ENCODE assay signal across 8 cellular contexts in genomic region chr19:49680473-49681351, GRCh38. TPM values are rescaled to one million over a fixed set of nuclear protein-coding genes. Genes with fewer than 3 reads are reported as not detected.
A peak's percentile ranks its signal among the peaks of the same experiment; 100 is the strongest.
DNase-seq lines count a peak whose midpoint lies in the region; ATAC-seq and TF ChIP-seq lines count a peak whose summit lies in the region.

No MANE protein-coding gene starts in this region.

- H2AFZ ChIP-seq in IMR-90 (replicated peaks; ENCODE audit: low read length, poor library complexity) (peak overlapping the region; percentile 84), OCI-LY1 (ENCODE audit: low read length) (no peak overlapping the region)

- no peak overlapping the region for H2BK15ac ChIP-seq in IMR-90 (ENCODE audit: low read depth, low read length)

- peak overlapping the region; percentile 31; the same call in 1 of the 2 replicates for H3K23ac ChIP-seq in IMR-90 (ENCODE audit: low read depth, low read length)

- ATAC-seq in IMR-90 (ENCODE audit: low read depth) (peak; percentile 19), GM18511 (IDR thresholded peaks at IDR 0.05; ENCODE audit: unreplicated experiment) (no peak)

- H3K27ac ChIP-seq in IMR-90 (ENCODE audit: insufficient read depth, low read length): peak overlapping the region; percentile 46
- H3K27ac ChIP-seq in OCI-LY1 (ENCODE audit: low read depth, low read length, poor library complexity, severe bottlenecking): peak overlapping the region; percentile 47
- no peak overlapping the region for H3K27ac ChIP-seq in muscle layer of duodenum (ENCODE audit: low read length)

- H2BK120ac ChIP-seq in IMR-90 (ENCODE audit: low read depth, low read length): no peak overlapping the region

- peaks cover 3% of the 10 kb centered on the region; the same call in 1 of the 2 replicates for H3K9me1 ChIP-seq in IMR-90 (ENCODE audit: insufficient read depth, low read length)

- H3K9me3 ChIP-seq in IMR-90 (ENCODE audit: control insufficient read depth, insufficient read depth, low read length) (no peaks in the 10 kb centered on the region), OCI-LY1 (ENCODE audit: low read length) (no peaks in the 10 kb centered on the region), muscle layer of duodenum (ENCODE audit: control insufficient read depth in 1 of 2, low read length in 2 of 2) (no peaks in the 10 kb centered on the region)

- H3K36me3 ChIP-seq in IMR-90 (ENCODE audit: control insufficient read depth, insufficient read depth, low read length): peaks cover 29% of the 10 kb centered on the region
- H3K36me3 ChIP-seq in OCI-LY1 (ENCODE audit: insufficient read depth, low read length): peaks cover 54% of the 10 kb centered on the region
- peaks cover 20 to 32% of the 10 kb centered on the region in 2 donors for H3K36me3 ChIP-seq in muscle layer of duodenum (ENCODE audit: control insufficient read depth in 1 of 2, insufficient read depth in 2 of 2, low read length in 2 of 2)

- peak overlapping the region; percentile 86 for H2AK5ac ChIP-seq in IMR-90 (ENCODE audit: low read depth, low read length)

- peak; percentile 81 for TF ChIP-seq RAD21 in IMR-90 (IDR thresholded peaks at IDR 0.05; ENCODE audit: low read length)

- H3K18ac ChIP-seq in IMR-90 (ENCODE audit: low read depth, low read length): no peak overlapping the region

- POLR2A ChIA-PET in IMR-90 (lab: Charles Lee; ENCODE audit: unreplicated experiment): no interaction called here

- H4K20me1 ChIP-seq in IMR-90 (ENCODE audit: insufficient read depth, low read length) (peaks cover 54% of the 10 kb centered on the region), OCI-LY1 (ENCODE audit: insufficient read depth, low read length) (no peaks in the 10 kb centered on the region)

- no peaks in the 10 kb centered on the region for H3K27me3 ChIP-seq in IMR-90 (ENCODE audit: control insufficient read depth, insufficient read depth, low read length)
- no peaks in the 10 kb centered on the region for H3K27me3 ChIP-seq in OCI-LY1 (ENCODE audit: insufficient read depth, low read length)
- H3K27me3 ChIP-seq in muscle layer of duodenum (ENCODE audit: low read depth, low read length): no peaks in the 10 kb centered on the region

- no peak overlapping the region for H2BK20ac ChIP-seq in IMR-90 (ENCODE audit: low read depth, low read length)

- H3K79me2 ChIP-seq in OCI-LY1 (ENCODE audit: insufficient read depth, low read length): peaks cover 31% of the 10 kb centered on the region

- peak overlapping the region; percentile 68 for H2AK9ac ChIP-seq in IMR-90 (replicated peaks; ENCODE audit: low read depth, low read length, poor library complexity)

- H4K91ac ChIP-seq in IMR-90 (ENCODE audit: insufficient read depth, low read depth, low read length): peak overlapping the region; percentile 31; the same call in 1 of the 2 replicates

- H3K9ac ChIP-seq in IMR-90 (ENCODE audit: low read depth, low read length): peak overlapping the region; percentile 57
- H3K9ac ChIP-seq in OCI-LY1 (ENCODE audit: low read length): peak overlapping the region; percentile 21; the same call in 1 of the 2 replicates

- H3K14ac ChIP-seq in IMR-90 (replicated peaks; ENCODE audit: low read depth, low read length): peak overlapping the region; percentile 56; the same call in 1 of the 2 replicates

- H3K4me2 ChIP-seq in IMR-90 (ENCODE audit: low read depth, low read length): peak overlapping the region; percentile 61
- peak overlapping the region; percentile 90 for H3K4me2 ChIP-seq in OCI-LY1 (ENCODE audit: low read length)

- WGBS in IMR-90 (ENCODE audit: extremely low coverage in 2 of 2, insufficient read length in 1 of 2), 2 experiments: 93% methylated on average over 3 of the region's 40 CpGs; no CpG with 5 or more reads in 1 of the 2 experiments

- TF ChIP-seq CTCF in IMR-90 (conservative IDR thresholded peaks at IDR 0.05; ENCODE audit: low read depth, low read length) (peak; percentile 98), OCI-LY1 (IDR thresholded peaks at IDR 0.05; ENCODE audit: low read length) (peak; percentile 97), epithelial cell of proximal tubule (conservative IDR thresholded peaks at IDR 0.05; ENCODE audit: low read depth, low read length) (peak; percentile 94)

- H3K4me3 ChIP-seq in IMR-90 (ENCODE audit: insufficient read depth, low read depth, low read length): no peak overlapping the region
- H3K4me3 ChIP-seq in OCI-LY1 (ENCODE audit: low read depth, low read length, poor library complexity, severe bottlenecking): peak overlapping the region; percentile 89
- no peak overlapping the region for H3K4me3 ChIP-seq in epithelial cell of proximal tubule (ENCODE audit: low read depth, low read length)
- peak overlapping the region; percentile 11 to 34 for H3K4me3 ChIP-seq in muscle layer of duodenum (ENCODE audit: low read depth in 1 of 2, low read length in 2 of 2)

- CTCF ChIA-PET in IMR-90 (lab: Yijun Ruan, JAX): interaction anchor here (0.6 to 0.9 kb wide), 5 partner anchors 9 to 56 kb away, joined by 3 to 5 read pairs (median 3); partner anchors contain the start of genes ADM5, BCL2L12 and IRF3

- peak overlapping the region; percentile 74 for H3K4ac ChIP-seq in IMR-90 (ENCODE audit: low read depth, low read length)

- H3K56ac ChIP-seq in IMR-90 (ENCODE audit: extremely low read depth, insufficient read depth, low read length): no peak overlapping the region

- BruUV-seq in IMR-90 (replicated peaks; lab: Mats Ljungman, UMichigan): no TSS peak

- peak overlapping the region in 1 of 2 experiments; percentile 83; a peak in 1 of 4 replicates for H4K8ac ChIP-seq in IMR-90 (ENCODE audit: low read depth in 2 of 2, low read length in 2 of 2)

- H3K9me2 ChIP-seq in OCI-LY1 (ENCODE audit: low read depth, low read length): no peaks in the 10 kb centered on the region

- dilution Hi-C loops in IMR-90 (cut with HindIII; ENCODE audit: low sequenced_read_pairs, unreplicated experiment): no loop called here

- H2BK5ac ChIP-seq in IMR-90 (ENCODE audit: low read depth, low read length, poor library complexity, severe bottlenecking): peak overlapping the region; percentile 49

- DNase-seq in COR-L47 (lab: John Stamatoyannopoulos, UW): peak; percentile 84
- DNase-seq in IMR-90: peak; percentile 78
- peak; percentile 96 for DNase-seq in activated T-cell treated with anti-CD3 and anti-CD28 coated beads for 48 hours (ENCODE audit: low read depth)
- DNase-seq in epithelial cell of proximal tubule (ENCODE audit: low read depth): no peak
- peak; percentile 99 for DNase-seq in stimulated activated CD8-positive, alpha-beta memory T cell treated with anti-CD3 and anti-CD28 coated beads, Interleukin-4, amount 100 ng/mL, for 48 hours

- intact Hi-C loops in IMR-90 (cut with micrococcal nuclease): loop anchor here (5.0 kb wide), 1 partner anchor 108 kb away; no protein-coding TSS in a partner anchor

- H4K5ac ChIP-seq in IMR-90 (ENCODE audit: low read depth, low read length): peak overlapping the region; percentile 79

- peaks cover 19 to 67% of the 10 kb centered on the region in 2 experiments for H3K79me1 ChIP-seq in IMR-90 (ENCODE audit: low read depth in 1 of 2, low read length in 2 of 2)

- H3K4me1 ChIP-seq in IMR-90 (ENCODE audit: control insufficient read depth, insufficient read depth, low read length) (peaks cover 13% of the 10 kb centered on the region), OCI-LY1 (ENCODE audit: insufficient read depth, low read length, severe bottlenecking) (peaks cover 35% of the 10 kb centered on the region), muscle layer of duodenum (ENCODE audit: control insufficient read depth in 1 of 2, insufficient read depth in 2 of 2, low read length in 2 of 2) (peaks cover 12 to 41% of the 10 kb centered on the region in 2 donors)

- no peak for TF ChIP-seq POLR2A in IMR-90 (IDR thresholded peaks at IDR 0.05; ENCODE audit: low read depth, low read length)

- H3F3A ChIP-seq in OCI-LY1 (ENCODE audit: insufficient read depth, low read length): no peaks in the 10 kb centered on the region

- in situ Hi-C loops in IMR-90 (cut with MboI; ENCODE audit: low sequenced_read_pairs): loop anchor here (10.0 kb wide), 1 partner anchor 174 kb away; the partner anchor contains the start of gene PTOV1

TF ChIP-seq in IMR-90, 13 proteins besides CTCF, POLR2A, EP300 and RAD21:
- TF ChIP-seq SMC3 (IDR thresholded peaks at IDR 0.05; ENCODE audit: low read depth, low read length): peak; percentile 63
- no peak for TF ChIP-seq RFX5 (IDR thresholded peaks at IDR 0.05; ENCODE audit: low read depth, low read length)

RNA-seq across cellular contexts. Expression of gene PRMT1, which starts 3.6 kb away (rescaled TPM):
- total RNA-seq in IMR-90 (2012; rRNA removed) (672 and 840 TPM in 2 replicates), epithelial cell of proximal tubule (186 and 629 TPM in 2 replicates)
- polyA plus RNA-seq in IMR-90 (2012; rRNA removed): 497 and 529 TPM in 2 replicates
- polyA plus RNA-seq in IMR-90 (2012; cell fraction: cytosol; rRNA removed): 279 and 661 TPM in 2 replicates
- 331 and 464 TPM in 2 replicates for polyA plus RNA-seq in IMR-90 (2012; cell fraction: nucleus; rRNA removed; ENCODE audit: low replicate concordance)

RNA-seq across cellular contexts. Expression of gene ADM5, which starts 8.7 kb away (rescaled TPM):
- total RNA-seq in IMR-90 (2012; rRNA removed) (0.18 and 0.28 TPM in 2 replicates), epithelial cell of proximal tubule (1.9 and 2.8 TPM in 2 replicates)
- polyA plus RNA-seq in IMR-90 (2012; rRNA removed): 0.99 and 1.7 TPM in 2 replicates
- polyA plus RNA-seq in IMR-90 (2012; cell fraction: cytosol; rRNA removed): 0.05 and 0.51 TPM in 2 replicates
- polyA plus RNA-seq in IMR-90 (2012; cell fraction: nucleus; rRNA removed; ENCODE audit: low replicate concordance): 9.2 and 33.2 TPM in 2 replicates

RNA-seq across cellular contexts. Expression of gene CPT1C, which starts 10.2 kb away (rescaled TPM):
- 14.2 and 14.7 TPM in 2 replicates for total RNA-seq in IMR-90 (2012; rRNA removed)
- polyA plus RNA-seq in IMR-90 (2012; rRNA removed): 53.1 and 56.1 TPM in 2 replicates
- 21.9 and 40.7 TPM in 2 replicates for polyA plus RNA-seq in IMR-90 (2012; cell fraction: cytosol; rRNA removed)
- 314 and 515 TPM in 2 replicates for polyA plus RNA-seq in IMR-90 (2012; cell fraction: nucleus; rRNA removed; ENCODE audit: low replicate concordance)
- total RNA-seq in epithelial cell of proximal tubule: 1.7 and 9.9 TPM in 2 replicates

RNA-seq across cellular contexts. Expression of gene BCL2L12, which starts 15.0 kb away (rescaled TPM):
- total RNA-seq in IMR-90 (2012; rRNA removed) (3.9 and 4.7 TPM in 2 replicates), epithelial cell of proximal tubule (53.3 and 69.8 TPM in 2 replicates)
- polyA plus RNA-seq in IMR-90 (2012; rRNA removed): 32.6 and 51.4 TPM in 2 replicates
- 33.4 and 50.7 TPM in 2 replicates for polyA plus RNA-seq in IMR-90 (2012; cell fraction: cytosol; rRNA removed)
- 15.0 and 40.8 TPM in 2 replicates for polyA plus RNA-seq in IMR-90 (2012; cell fraction: nucleus; rRNA removed; ENCODE audit: low replicate concordance)

RNA-seq across cellular contexts. Expression of gene IRF3, which starts 15.1 kb away (rescaled TPM):
- total RNA-seq in IMR-90 (2012; rRNA removed): 37.2 and 39.6 TPM in 2 replicates
- polyA plus RNA-seq in IMR-90 (2012; rRNA removed): 65.2 and 95.9 TPM in 2 replicates
- 71.6 and 102 TPM in 2 replicates for polyA plus RNA-seq in IMR-90 (2012; cell fraction: cytosol; rRNA removed)
- polyA plus RNA-seq in IMR-90 (2012; cell fraction: nucleus; rRNA removed; ENCODE audit: low replicate concordance): 178 and 291 TPM in 2 replicates
- total RNA-seq in epithelial cell of proximal tubule: 73.8 and 78.3 TPM in 2 replicates

Comparison
In these comparisons a context has a peak if more than half of its experiments do, and no peak if none do; other contexts are left out.
1. H3K4me3 ChIP-seq: peak in OCI-LY1 (single experiment) and muscle layer of duodenum (2 of 2); none in IMR-90 (single experiment) and epithelial cell of proximal tubule (single experiment).
2. Peak in every context shown above with its lines, with median percentiles within 50 percentile points of each other: CTCF ChIP-seq.